In the genomic region with DNA sequence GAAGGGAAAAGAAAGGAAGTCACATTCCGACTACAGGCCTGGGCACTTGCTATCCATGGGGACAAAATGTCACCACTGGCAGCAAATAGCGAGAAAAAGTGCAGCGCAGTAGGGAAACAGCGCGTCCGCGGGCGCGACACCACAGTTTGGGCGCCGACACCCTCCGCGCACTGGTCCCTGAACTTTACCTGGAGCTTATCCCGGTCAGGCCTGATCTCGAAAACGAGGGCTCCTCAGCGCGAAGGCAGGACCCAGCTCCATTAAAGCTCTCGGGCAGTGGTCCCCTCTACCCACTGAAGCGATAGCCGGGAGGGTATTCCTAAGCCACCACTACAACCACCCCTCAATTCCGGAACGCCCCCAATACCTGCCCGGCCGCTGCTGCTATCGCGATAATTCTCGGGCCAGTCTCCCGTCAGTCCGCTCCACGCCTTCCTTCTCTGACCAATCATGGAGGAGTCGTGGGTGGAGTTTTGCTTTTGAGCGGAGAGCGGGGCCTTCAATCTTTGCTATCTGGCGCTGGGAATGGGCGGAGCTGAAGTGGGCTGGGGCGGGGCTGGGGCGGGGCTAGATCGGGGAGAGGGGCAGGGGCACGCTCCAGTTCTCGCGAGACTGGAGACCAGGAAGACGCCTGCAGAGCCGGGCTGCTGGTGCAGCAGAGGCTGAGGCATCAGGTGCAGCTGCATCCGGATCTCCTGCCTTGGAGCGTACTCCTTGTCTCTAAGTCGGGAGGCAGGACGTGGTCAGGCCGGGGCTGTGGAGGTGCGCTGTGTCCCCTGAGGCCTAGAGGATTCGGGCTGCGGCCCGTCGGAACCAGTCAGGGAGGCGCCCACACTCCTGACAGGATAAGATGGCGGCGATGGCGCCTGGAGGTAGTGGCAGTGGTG, we compare ENCODE assay signal across 8 cellular contexts.
DNase-seq lines count a peak whose midpoint lies in the region; ATAC-seq and TF ChIP-seq lines count a peak whose summit lies in the region.

PIGN (minus strand) TSS at position 401 of the 887 bp plus-strand sequence. CDS start 25,703 bp downstream, outside the sequence.
RELCH (plus strand) TSS at position 600 of the 887 bp plus-strand sequence; CDS start at position 851, 251 bp downstream.

- peak; percentile 89 for ATAC-seq in GM19025 (IDR thresholded peaks at IDR 0.05; ENCODE audit: low read depth, unreplicated experiment)
- peak; percentile 89 for ATAC-seq in HG03342 (IDR thresholded peaks at IDR 0.05; ENCODE audit: unreplicated experiment)

- no peak for TF ChIP-seq CTCF in AG09309 (IDR thresholded peaks at IDR 0.05; ENCODE audit: control insufficient read depth, insufficient read depth, low read depth, low read length, missing control alignments)

- DNase-seq in AG09309 (ENCODE audit: low read depth) (peak; percentile 94), NCI-H446 (lab: John Stamatoyannopoulos, UW) (peak; percentile 96 to 98), cerebellar cortex (ENCODE audit: low spot score) (peak; percentile 99), iris pigment epithelial cell (ENCODE audit: low read depth) (peak; percentile 98)
- peak; percentile 94 for DNase-seq in activated CD4-positive, CD25-positive, alpha-beta regulatory T cell treated with anti-CD3 and anti-CD28 coated beads, Interleukin-2, amount 50 U/mL, for 16 hours (ENCODE audit: low read depth, low spot score)
- peak; percentile 87 to 88 for DNase-seq in stimulated activated CD4-positive, alpha-beta T cell treated with anti-CD3 and anti-CD28 coated beads, Interleukin-12 subunit alpha, Interleukin-12 subunit beta, amount 100 ng/mL, for 24 hours (ENCODE audit: low read depth in 2 of 2)

- H3K4me3 ChIP-seq in AG09309 (ENCODE audit: control insufficient read depth, low read depth, low read length): peak within 1 kb of the TSS; percentile 97

Comparison
In these comparisons a context has a peak if more than half of its experiments do, and no peak if none do; other contexts are left out.
1. Peak in every context shown above with its lines: DNase-seq, ATAC-seq and H3K4me3 ChIP-seq.